In the genomic region with DNA sequence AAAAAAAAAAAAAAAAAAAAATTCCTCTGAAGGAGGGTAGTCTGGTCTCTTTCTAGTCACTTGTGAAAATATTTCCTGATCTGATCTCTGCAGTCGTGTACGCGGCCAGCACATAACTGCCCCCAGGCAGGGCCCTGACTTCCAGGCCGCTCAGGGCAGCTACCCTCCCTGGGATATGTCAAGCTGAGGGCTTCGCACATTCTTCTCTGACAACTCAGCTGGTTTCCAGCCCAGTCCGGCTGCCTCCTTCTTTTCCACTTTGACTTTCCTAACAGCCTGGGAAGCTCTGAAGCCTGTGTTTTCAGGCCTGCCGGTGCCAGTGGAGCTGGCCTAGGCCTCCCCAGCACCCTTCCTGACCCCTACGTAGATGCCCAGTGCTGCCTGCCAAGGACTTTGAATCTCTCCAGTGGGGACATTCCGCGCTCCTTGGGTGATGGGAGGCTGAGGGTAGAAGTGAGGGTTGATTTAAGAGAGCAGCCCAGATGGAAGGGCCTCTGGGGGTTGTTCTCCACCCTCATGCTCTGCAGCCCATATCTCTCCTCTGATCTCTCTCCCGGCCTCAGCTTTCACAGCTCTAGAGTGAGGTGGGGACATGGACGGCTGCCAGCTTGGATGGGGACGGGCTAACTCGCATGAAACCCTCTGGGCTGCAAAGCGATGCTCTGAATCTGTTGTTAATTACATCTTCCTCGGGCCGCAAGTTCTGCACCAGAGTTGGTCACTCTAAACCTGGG, we compare ENCODE assay signal across 12 cellular contexts. TPM values are rescaled to one million over a fixed set of nuclear protein-coding genes. Genes with fewer than 3 reads are reported as not detected.
A peak's percentile ranks its signal among the peaks of the same experiment; 100 is the strongest.
DNase-seq lines count a peak whose midpoint lies in the region; ATAC-seq, FAIRE-seq and TF ChIP-seq lines count a peak whose summit lies in the region.
"Had no signal": no experiment of that assay in that cellular context is flagged by ENCODE, and none has a peak within 500 bp of the region (broad histone marks: within the 10 kb centered on the region; RNA-seq: fewer than 3 reads in every experiment).

No MANE protein-coding gene starts in this region.

- peaks cover 17% of the 10 kb centered on the region for H3K9me3 Mint-ChIP-seq in activated T-helper 2 cell treated with anti-CD3 and anti-CD28 coated beads, Interferon-gamma antibody, Interleukin-2, Interleukin-4, amounts not matched to agents 10 μg/mL and 5 μg/mL and 100 μg/mL, durations not matched to agents 14 hours and 24 hours and 36 hours
- H3K9me3 Mint-ChIP-seq in activated T-helper 1 cell treated with anti-CD3 and anti-CD28 coated beads, Interleukin-12 subunit alpha, Interleukin-12 subunit beta, Interleukin-2, Interleukin-4 antibody, amounts not matched to agents 30 ng/mL and 10 ng/mL and 1 ng/mL, durations not matched to agents 14 hours and 24 hours and 36 hours: peaks cover 15% of the 10 kb centered on the region

- H3K4me3 Mint-ChIP-seq in activated T-helper 2 cell treated with anti-CD3 and anti-CD28 coated beads, Interferon-gamma antibody, Interleukin-2, Interleukin-4, amounts not matched to agents 10 μg/mL and 5 μg/mL and 100 μg/mL, durations not matched to agents 14 hours and 24 hours and 36 hours (ENCODE audit: low read depth): no peak overlapping the region
- H3K4me3 Mint-ChIP-seq in activated T-helper 1 cell treated with anti-CD3 and anti-CD28 coated beads, Interleukin-12 subunit alpha, Interleukin-12 subunit beta, Interleukin-2, Interleukin-4 antibody, amounts not matched to agents 30 ng/mL and 10 ng/mL and 1 ng/mL, durations not matched to agents 14 hours and 24 hours and 36 hours: no peak overlapping the region
- H3K4me3 Mint-ChIP-seq: activated naive CD4-positive, alpha-beta T cell treated with anti-CD3 and anti-CD28 coated beads, Interleukin-2, amount 50 U/mL, for 24 hours; CD8-positive, alpha-beta memory T cell; T-helper 2 cell treated with Interferon-gamma antibody and Interleukin-4, amounts not matched to agents 5 μg/mL and 100 μg/mL, for 36 hours had no signal

- H3K9me3 ChIP-seq in small intestine (ENCODE audit: control insufficient read depth, low read depth): no peaks in the 10 kb centered on the region

- H3K27ac ChIP-seq in small intestine (ENCODE audit: low read depth in 1 of 2, low read length in 1 of 2): peak overlapping the region in 1 of 2 donors; percentile 43

- FAIRE-seq in RCC 7860 (lab: Jason Lieb, UNC) (no peak), small intestine (lab: Jason Lieb, UNC) (no peak)

- H3K27me3 Mint-ChIP-seq in activated T-helper 2 cell treated with anti-CD3 and anti-CD28 coated beads, Interferon-gamma antibody, Interleukin-2, Interleukin-4, amounts not matched to agents 10 μg/mL and 5 μg/mL and 100 μg/mL, durations not matched to agents 14 hours and 24 hours and 36 hours (ENCODE audit: low read depth): no peaks in the 10 kb centered on the region
- peaks cover 4% of the 10 kb centered on the region for H3K27me3 Mint-ChIP-seq in activated T-helper 1 cell treated with anti-CD3 and anti-CD28 coated beads, Interleukin-12 subunit alpha, Interleukin-12 subunit beta, Interleukin-2, Interleukin-4 antibody, amounts not matched to agents 30 ng/mL and 10 ng/mL and 1 ng/mL, durations not matched to agents 14 hours and 24 hours and 36 hours (ENCODE audit: insufficient read depth)

- no peak for TF ChIP-seq CTCF in AG09309 (IDR thresholded peaks at IDR 0.05; ENCODE audit: control insufficient read depth, insufficient read depth, low read depth, low read length, missing control alignments)
- no peak for TF ChIP-seq CTCF in omental fat pad (IDR thresholded peaks at IDR 0.05)

- no peaks in the 10 kb centered on the region for H3K4me1 ChIP-seq in small intestine (ENCODE audit: control insufficient read depth in 2 of 2, insufficient read depth in 1 of 2, low read depth in 1 of 2, low read length in 1 of 2)

- 61 to 80% (median 79%) methylated on average over 17 of the region's 17 CpGs for WGBS in small intestine, 3 donors

- ATAC-seq in omental fat pad (ENCODE audit: low FRiP score): peak; percentile 88

- no peaks in the 10 kb centered on the region for H3K36me3 Mint-ChIP-seq in activated T-helper 2 cell treated with anti-CD3 and anti-CD28 coated beads, Interferon-gamma antibody, Interleukin-2, Interleukin-4, amounts not matched to agents 10 μg/mL and 5 μg/mL and 100 μg/mL, durations not matched to agents 14 hours and 24 hours and 36 hours (ENCODE audit: low read depth)
- no peaks in the 10 kb centered on the region for H3K36me3 Mint-ChIP-seq in activated T-helper 1 cell treated with anti-CD3 and anti-CD28 coated beads, Interleukin-12 subunit alpha, Interleukin-12 subunit beta, Interleukin-2, Interleukin-4 antibody, amounts not matched to agents 30 ng/mL and 10 ng/mL and 1 ng/mL, durations not matched to agents 14 hours and 24 hours and 36 hours (ENCODE audit: low read depth)
- H3K36me3 Mint-ChIP-seq: activated naive CD4-positive, alpha-beta T cell treated with anti-CD3 and anti-CD28 coated beads, Interleukin-2, amount 50 U/mL, for 24 hours had no signal

- no peak overlapping the region for H3K4me3 ChIP-seq in AG09309 (ENCODE audit: control insufficient read depth, low read depth, low read length)
- no peak overlapping the region for H3K4me3 ChIP-seq in small intestine (ENCODE audit: low read depth in 1 of 2, low read length in 2 of 2)

- intact Hi-C loops in activated T-helper 2 cell treated with anti-CD3 and anti-CD28 coated beads, Interferon-gamma antibody, Interleukin-2, Interleukin-4, amounts not matched to agents 10 μg/mL and 5 μg/mL and 100 μg/mL, durations not matched to agents 14 hours and 24 hours and 36 hours (cut with micrococcal nuclease): no loop called here
- intact Hi-C loops in activated T-helper 1 cell treated with anti-CD3 and anti-CD28 coated beads, Interleukin-12 subunit alpha, Interleukin-12 subunit beta, Interleukin-2, Interleukin-4 antibody, amounts not matched to agents 30 ng/mL and 10 ng/mL and 1 ng/mL, durations not matched to agents 14 hours and 24 hours and 36 hours (cut with micrococcal nuclease): no loop called here

- H3K27me3 ChIP-seq in small intestine (ENCODE audit: control insufficient read depth in 2 of 2, insufficient read depth in 2 of 2, low read length in 2 of 2): no peaks in the 10 kb centered on the region

- no peaks in the 10 kb centered on the region for H3K4me1 Mint-ChIP-seq in activated T-helper 2 cell treated with anti-CD3 and anti-CD28 coated beads, Interferon-gamma antibody, Interleukin-2, Interleukin-4, amounts not matched to agents 10 μg/mL and 5 μg/mL and 100 μg/mL, durations not matched to agents 14 hours and 24 hours and 36 hours (ENCODE audit: low read depth)
- H3K4me1 Mint-ChIP-seq in activated T-helper 1 cell treated with anti-CD3 and anti-CD28 coated beads, Interleukin-12 subunit alpha, Interleukin-12 subunit beta, Interleukin-2, Interleukin-4 antibody, amounts not matched to agents 30 ng/mL and 10 ng/mL and 1 ng/mL, durations not matched to agents 14 hours and 24 hours and 36 hours (ENCODE audit: low read depth): no peaks in the 10 kb centered on the region
- H3K4me1 Mint-ChIP-seq: activated naive CD4-positive, alpha-beta T cell treated with anti-CD3 and anti-CD28 coated beads, Interleukin-2, amount 50 U/mL, for 24 hours; CD8-positive, alpha-beta memory T cell had no signal

- H3K27ac Mint-ChIP-seq in activated T-helper 2 cell treated with anti-CD3 and anti-CD28 coated beads, Interferon-gamma antibody, Interleukin-2, Interleukin-4, amounts not matched to agents 10 μg/mL and 5 μg/mL and 100 μg/mL, durations not matched to agents 14 hours and 24 hours and 36 hours: no peak overlapping the region
- H3K27ac Mint-ChIP-seq in activated T-helper 1 cell treated with anti-CD3 and anti-CD28 coated beads, Interleukin-12 subunit alpha, Interleukin-12 subunit beta, Interleukin-2, Interleukin-4 antibody, amounts not matched to agents 30 ng/mL and 10 ng/mL and 1 ng/mL, durations not matched to agents 14 hours and 24 hours and 36 hours: no peak overlapping the region
- H3K27ac Mint-ChIP-seq: activated naive CD4-positive, alpha-beta T cell treated with anti-CD3 and anti-CD28 coated beads, Interleukin-2, amount 50 U/mL, for 24 hours; T-helper 2 cell treated with Interferon-gamma antibody and Interleukin-4, amounts not matched to agents 5 μg/mL and 100 μg/mL, for 36 hours had no signal

- DNase-seq in AG09309 (ENCODE audit: low read depth) (peak; percentile 84), RCC 7860 (ENCODE audit: low spot score) (peak; percentile 66), fibroblast of the conjunctiva (ENCODE audit: low read depth) (peak; percentile 92), omental fat pad (ENCODE audit: low spot score) (no peak), small intestine (no peak), SK-N-DZ (ENCODE audit: low spot score) (no peak)
- no peak for DNase-seq in activated T-helper 2 cell treated with anti-CD3 and anti-CD28 coated beads, Interferon-gamma antibody, Interleukin-2, Interleukin-4, amounts not matched to agents 10 μg/mL and 5 μg/mL and 100 μg/mL, durations not matched to agents 14 hours and 24 hours and 36 hours (ENCODE audit: low spot score)
- DNase-seq in activated T-helper 1 cell treated with anti-CD3 and anti-CD28 coated beads, Interleukin-12 subunit alpha, Interleukin-12 subunit beta, Interleukin-2, Interleukin-4 antibody, amounts not matched to agents 30 ng/mL and 10 ng/mL and 1 ng/mL, durations not matched to agents 14 hours and 24 hours and 36 hours (ENCODE audit: low spot score): no peak
- DNase-seq: NCI-H1092 treated with DMSO at 0.1 percent for 48 hours had no signal

- no peaks in the 10 kb centered on the region for H3K36me3 ChIP-seq in small intestine (ENCODE audit: control insufficient read depth in 2 of 2, insufficient read depth in 2 of 2, low read length in 2 of 2)

RNA-seq across cellular contexts. Expression of a gene that starts 20.7 kb away (rescaled TPM):
- total RNA-seq in omental fat pad: 10 to 100 TPM; 13.3 to 55.0 (median 27.0) TPM
- 1 to 10 TPM in 2 of 3 donors, under 1 TPM in 1; 0.22 to 9.5 (median 1.4) TPM for polyA plus RNA-seq in small intestine
- polyA plus RNA-seq in SK-N-DZ (2014; cell fraction: cytosol; rRNA removed): not detected in 2 replicates
- not detected in 2 replicates for polyA plus RNA-seq in SK-N-DZ (2014; cell fraction: nucleus; rRNA removed)
- total RNA-seq in activated T-helper 2 cell treated with anti-CD3 and anti-CD28 coated beads, Interferon-gamma antibody, Interleukin-2, Interleukin-4, amounts not matched to agents 10 μg/mL and 5 μg/mL and 100 μg/mL, durations not matched to agents 14 hours and 24 hours and 36 hours: 0.11 TPM in 1 of 2 replicates, not detected in the other
- not detected in 2 replicates for total RNA-seq in activated T-helper 1 cell treated with anti-CD3 and anti-CD28 coated beads, Interleukin-12 subunit alpha, Interleukin-12 subunit beta, Interleukin-2, Interleukin-4 antibody, amounts not matched to agents 30 ng/mL and 10 ng/mL and 1 ng/mL, durations not matched to agents 14 hours and 24 hours and 36 hours

Comparison
In these comparisons a context has a peak if more than half of its experiments do, and no peak if none do; other contexts are left out.
1. DNase-seq: peak in AG09309 (single experiment), RCC 7860 (single experiment) and fibroblast of the conjunctiva (single experiment); none in omental fat pad (single experiment), small intestine (single experiment), SK-N-DZ (single experiment), activated T-helper 2 cell treated with anti-CD3 and anti-CD28 coated beads, Interferon-gamma antibody, Interleukin-2, Interleukin-4, amounts not matched to agents 10 μg/mL and 5 μg/mL and 100 μg/mL, durations not matched to agents 14 hours and 24 hours and 36 hours (single experiment) and activated T-helper 1 cell treated with anti-CD3 and anti-CD28 coated beads, Interleukin-12 subunit alpha, Interleukin-12 subunit beta, Interleukin-2, Interleukin-4 antibody, amounts not matched to agents 30 ng/mL and 10 ng/mL and 1 ng/mL, durations not matched to agents 14 hours and 24 hours and 36 hours (single experiment).
2. RNA of a gene that starts 20.7 kb away (total RNA-seq): 13.3 to 55.0 TPM in omental fat pad; 0.11 TPM in activated T-helper 2 cell treated with anti-CD3 and anti-CD28 coated beads, Interferon-gamma antibody, Interleukin-2, Interleukin-4, amounts not matched to agents 10 μg/mL and 5 μg/mL and 100 μg/mL, durations not matched to agents 14 hours and 24 hours and 36 hours and not detected in activated T-helper 1 cell treated with anti-CD3 and anti-CD28 coated beads, Interleukin-12 subunit alpha, Interleukin-12 subunit beta, Interleukin-2, Interleukin-4 antibody, amounts not matched to agents 30 ng/mL and 10 ng/mL and 1 ng/mL, durations not matched to agents 14 hours and 24 hours and 36 hours; every median in the first group is over 10 times any median in the second.